Comparison of ENCODE assay signal across 8 cellular contexts in genomic region chr1:39132505-39133339, GRCh38.
A peak's percentile ranks its signal among the peaks of the same experiment; 100 is the strongest.
DNase-seq lines count a peak whose midpoint lies in the region; ATAC-seq and TF ChIP-seq lines count a peak whose summit lies in the region.

No MANE protein-coding gene starts in this region.

- H3K9me3 ChIP-seq in BE2C (no peaks in the 10 kb centered on the region), mucosa of descending colon (no peaks in the 10 kb centered on the region)

- no peak for TF ChIP-seq POLR2A in GM18505 (IDR thresholded peaks at IDR 0.05; ENCODE audit: borderline replicate concordance, extremely low read depth, insufficient read depth, insufficient read length)

- peak overlapping the region; percentile 59 for H3K4me3 Mint-ChIP-seq in endothelial cell (ENCODE audit: unreplicated experiment)

- H3K4me1 ChIP-seq in BE2C, result no peaks in the 10 kb centered on the region
- H3K4me1 ChIP-seq in mucosa of descending colon (ENCODE audit: low read depth), result peaks cover 44% of the 10 kb centered on the region

- no peak overlapping the region for H3K4me3 ChIP-seq in BE2C (ENCODE audit: low read depth, low read length)
- H3K4me3 ChIP-seq in mucosa of descending colon, result no peak overlapping the region

- ATAC-seq in mucosa of descending colon (peak; percentile 81), GM18505 (IDR thresholded peaks at IDR 0.05; ENCODE audit: unreplicated experiment) (no peak)

- peaks cover 72% of the 10 kb centered on the region for H3K4me1 Mint-ChIP-seq in endothelial cell (ENCODE audit: unreplicated experiment)

- peaks cover 3% of the 10 kb centered on the region for H3K27me3 Mint-ChIP-seq in endothelial cell (ENCODE audit: unreplicated experiment)

- intact Hi-C loops in mucosa of descending colon (cut with DNase I, micrococcal nuclease), result no loop called here

- no peaks in the 10 kb centered on the region for H3K27me3 ChIP-seq in BE2C

- H3K36me3 ChIP-seq in BE2C (no peaks in the 10 kb centered on the region), mucosa of descending colon (ENCODE audit: low read depth) (no peaks in the 10 kb centered on the region)

- no peaks in the 10 kb centered on the region for H3K9me3 Mint-ChIP-seq in endothelial cell (ENCODE audit: unreplicated experiment)

- H3K36me3 Mint-ChIP-seq in endothelial cell (ENCODE audit: low read depth, unreplicated experiment), result no peaks in the 10 kb centered on the region

- peak; percentile 55 for TF ChIP-seq CTCF in BE2C (IDR thresholded peaks at IDR 0.05; ENCODE audit: low read depth, low read length)
- peak; percentile 20 for TF ChIP-seq CTCF in endothelial cell (IDR thresholded peaks at IDR 0.05; ENCODE audit: unreplicated experiment)
- TF ChIP-seq CTCF in mucosa of descending colon (IDR thresholded peaks at IDR 0.05), result peak; percentile 16

- peak overlapping the region; percentile 99 for H3K27ac Mint-ChIP-seq in endothelial cell (ENCODE audit: unreplicated experiment)

- DNase-seq in BE2C (peak; percentile 81), NCI-H2196 treated with DMSO at 0.1 percent for 48 hours (lab: John Stamatoyannopoulos, UW; ENCODE audit: unreplicated experiment) (peak; percentile 54), endothelial cell (ENCODE audit: low spot score) (peak; percentile 84), mucosa of descending colon (peak; percentile 75 to 80 (median 77)), T-helper 2 cell (no peak), OCI-M1 (lab: John Stamatoyannopoulos, UW) (no peak)
- no peak for DNase-seq in stimulated activated naive CD4-positive, alpha-beta T cell (lab: John Stamatoyannopoulos, UW)

Comparison
In these comparisons a context has a peak if more than half of its experiments do, and no peak if none do; other contexts are left out.
1. DNase-seq: peak in BE2C (single experiment), NCI-H2196 treated with DMSO at 0.1 percent for 48 hours (single experiment), endothelial cell (single experiment) and mucosa of descending colon (3 of 3); none in stimulated activated naive CD4-positive, alpha-beta T cell (0 of 6), T-helper 2 cell (0 of 5) and OCI-M1 (single experiment).
2. Peak in every context shown above with its lines, with median percentiles within 50 percentile points of each other: CTCF ChIP-seq.